8 cellular contexts compared by ENCODE assay signal in the genomic region with DNA sequence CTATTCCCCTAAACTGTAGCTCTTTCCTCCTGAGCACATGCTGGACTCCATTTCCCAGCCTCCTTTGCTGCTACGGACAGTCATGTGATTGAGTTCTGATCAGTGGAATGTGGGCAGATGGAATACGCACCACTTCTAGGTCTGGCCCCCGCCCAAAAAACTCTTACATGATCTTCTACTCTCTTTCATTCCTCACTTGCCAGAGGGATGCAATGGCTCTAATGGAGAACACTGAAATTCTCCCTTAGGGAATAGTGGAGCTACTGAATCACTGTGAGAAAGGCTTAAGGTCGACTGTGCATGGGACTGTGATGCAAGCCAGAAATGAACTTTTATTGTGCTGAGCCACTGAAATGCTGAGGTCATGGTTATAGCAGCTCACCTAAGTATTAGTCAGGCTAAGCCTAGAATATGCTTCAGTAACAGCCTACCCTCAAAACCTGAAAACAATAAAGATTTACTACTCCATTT. TPM values are rescaled to one million over a fixed set of nuclear protein-coding genes. Genes with fewer than 3 reads are reported as not detected.
A peak's percentile ranks its signal among the peaks of the same experiment; 100 is the strongest.
DNase-seq lines count a peak whose midpoint lies in the region; ATAC-seq and TF ChIP-seq lines count a peak whose summit lies in the region.

No MANE protein-coding gene starts in this region.

- no peaks in the 10 kb centered on the region for H4K20me1 ChIP-seq in DND-41 (ENCODE audit: insufficient read depth, low read length)

- H3K4me2 ChIP-seq in DND-41 (ENCODE audit: insufficient read depth, low read length), result peak overlapping the region; percentile 57

- ATAC-seq in DND-41 (ENCODE audit: insufficient read depth, low read depth) (0 out of 3 replicates have a peak, but pooled peaks have one; percentile 21), HG03354 (IDR thresholded peaks at IDR 0.05; ENCODE audit: poor library complexity, severe bottlenecking, unreplicated experiment) (no peak), GM19035 (IDR thresholded peaks at IDR 0.05; ENCODE audit: unreplicated experiment) (no peak)

- TF ChIP-seq CTCF in DND-41 (IDR thresholded peaks at IDR 0.05; ENCODE audit: borderline replicate concordance, extremely low read depth, low read length, poor library complexity, severe bottlenecking), result no peak
- TF ChIP-seq CTCF in epithelial cell of esophagus (IDR thresholded peaks at IDR 0.05; ENCODE audit: insufficient read depth, low read depth, low read length, missing control alignments), result no peak

- H3K27me3 ChIP-seq in DND-41 (ENCODE audit: insufficient read depth, low read length, poor library complexity), result no peaks in the 10 kb centered on the region

- no peak overlapping the region for H3K9ac ChIP-seq in DND-41 (ENCODE audit: low read depth, low read length)

- H3K4me3 ChIP-seq in DND-41 (ENCODE audit: low read depth in 1 of 2, low read length in 2 of 2) (peak overlapping the region in 1 of 2 experiments; percentile 31; a peak in 1 of 4 replicates), epithelial cell of esophagus (ENCODE audit: low read length) (no peak overlapping the region)

- H3K79me2 ChIP-seq in DND-41 (ENCODE audit: insufficient read depth, low read length), result no peaks in the 10 kb centered on the region

- peak overlapping the region; percentile 71 for H2AFZ ChIP-seq in DND-41 (ENCODE audit: low read depth, low read length)

- H3K9me3 ChIP-seq in DND-41 (ENCODE audit: insufficient read depth, low read length, severe bottlenecking), result no peaks in the 10 kb centered on the region

- peaks cover 22% of the 10 kb centered on the region for H3K4me1 ChIP-seq in DND-41 (ENCODE audit: insufficient read depth, low read length)

- H3K36me3 ChIP-seq in DND-41 (ENCODE audit: insufficient read depth, low read length), result no peaks in the 10 kb centered on the region

- peak; percentile 24 for DNase-seq in DND-41
- peak; percentile 48 for DNase-seq in NCI-H69 (lab: John Stamatoyannopoulos, UW)
- peak; percentile 90 for DNase-seq in epithelial cell of esophagus (ENCODE audit: low read depth)
- peak; percentile 71 for DNase-seq in myocyte (ENCODE audit: low read depth)
- no peak for DNase-seq in AML-193 (lab: John Stamatoyannopoulos, UW)
- no peak for DNase-seq in stimulated activated naive CD4-positive, alpha-beta T cell treated with Interleukin-2 at 50 U/mL for 16 hours (lab: John Stamatoyannopoulos, UW)

- H3K27ac ChIP-seq in DND-41 (ENCODE audit: low read length), result peak overlapping the region; percentile 66

RNA-seq across cellular contexts. Expression of a gene that starts 13.0 kb away (rescaled TPM):
- 297 and 305 TPM in 2 replicates for total RNA-seq in myocyte
- 216 TPM for polyA plus RNA-seq in myocyte (2012)

RNA-seq across cellular contexts. Expression of a gene that starts 30.5 kb away (rescaled TPM):
- 13.8 and 15.8 TPM in 2 replicates for total RNA-seq in myocyte
- polyA plus RNA-seq in myocyte (2012), result 11.1 TPM

RNA-seq across cellular contexts. Expression of a gene that starts 37.9 kb away (rescaled TPM):
- total RNA-seq in myocyte, result 30.3 and 43.4 TPM in 2 replicates
- polyA plus RNA-seq in myocyte (2012), result 50.4 TPM

Comparison
In these comparisons a context has a peak if more than half of its experiments do, and no peak if none do; other contexts are left out.
1. DNase-seq: peak in DND-41 (single experiment), NCI-H69 (single experiment), epithelial cell of esophagus (single experiment) and myocyte (single experiment); none in AML-193 (0 of 2) and stimulated activated naive CD4-positive, alpha-beta T cell treated with Interleukin-2 at 50 U/mL for 16 hours (single experiment).